Comparison of ENCODE assay signal across 2 cellular contexts in genomic region chr6:3363296-3364025, GRCh38.
TF ChIP-seq lines count a peak whose summit lies in the region.

No MANE protein-coding gene starts in this region.

TF ChIP-seq in HCT116, 20 proteins besides CTCF, POLR2A, EP300 and RAD21 (continued from another document):
- TF ChIP-seq REST (IDR thresholded peaks at IDR 0.05; ENCODE audit: low read depth) = no peak
- peak; percentile 70 for TF ChIP-seq SRF (IDR thresholded peaks at IDR 0.05; ENCODE audit: low read depth)
- TF ChIP-seq YY1 (IDR thresholded peaks at IDR 0.05; ENCODE audit: extremely low read depth, insufficient replicate concordance, low read depth, low read length) = no peak
- TF ChIP-seq JUND (IDR thresholded peaks at IDR 0.05) = peak; percentile 89
- TF ChIP-seq POLR2AphosphoS5 (IDR thresholded peaks at IDR 0.05; ENCODE audit: low read depth, low read length) = peak; percentile 63
- TF ChIP-seq EZH2 (IDR thresholded peaks at IDR 0.05) = no peak
- peak; percentile 77 for TF ChIP-seq TCF7L2 (IDR thresholded peaks at IDR 0.05; ENCODE audit: borderline replicate concordance, extremely low read depth, insufficient read depth, insufficient read length)
- TF ChIP-seq FOSL1 (IDR thresholded peaks at IDR 0.05; ENCODE audit: low read depth) = peak; percentile 83
- TF ChIP-seq SP1 (IDR thresholded peaks at IDR 0.05; ENCODE audit: low read depth) = peak; percentile 79
- TF ChIP-seq ELF1 (IDR thresholded peaks at IDR 0.05; ENCODE audit: borderline replicate concordance, low read depth) = no peak
- TF ChIP-seq CEBPB (IDR thresholded peaks at IDR 0.05; ENCODE audit: low read depth) = no peak
- TF ChIP-seq EZH2phosphoT487 (IDR thresholded peaks at IDR 0.05; ENCODE audit: borderline replicate concordance) = no peak
- TF ChIP-seq SIN3A (IDR thresholded peaks at IDR 0.05; ENCODE audit: low read depth) = peak; percentile 43; the same call in 1 of the 2 replicates
- no peak for TF ChIP-seq ZFX (IDR thresholded peaks at IDR 0.05)
- TF ChIP-seq ATF3 (IDR thresholded peaks at IDR 0.05) = no peak
- no peak for TF ChIP-seq ZBTB33 (IDR thresholded peaks at IDR 0.05; ENCODE audit: extremely low read depth, insufficient replicate concordance, low read length)
- peak; percentile 88 for TF ChIP-seq MAX (IDR thresholded peaks at IDR 0.05)

TF ChIP-seq in K562, 482 proteins besides CTCF, POLR2A, EP300 and RAD21 (continued from another document):
- TF ChIP-seq USF1 (CRISPR knock-in tag; IDR thresholded peaks at IDR 0.05) (peak; percentile 45; the same call in 1 of the 2 replicates), MAFG (tag; conservative IDR thresholded peaks at IDR 0.05) (no peak), NFIC (IDR thresholded peaks at IDR 0.05) (peak; percentile 54), JUND (IDR thresholded peaks at IDR 0.05; ENCODE audit: borderline replicate concordance, low read depth, low read length) (peak; percentile 84), JUND (tag; IDR thresholded peaks at IDR 0.05; ENCODE audit: borderline replicate concordance, low read depth, low read length) (peak; percentile 72; the same call in 2 of the 3 replicates), SIX5 (IDR thresholded peaks at IDR 0.05; ENCODE audit: borderline replicate concordance in 1 of 2, insufficient read depth in 1 of 2, low read depth in 1 of 2, low read length in 2 of 2) (no peak), ZMIZ1 (IDR thresholded peaks at IDR 0.05; ENCODE audit: low read depth in 2 of 2, low read length in 2 of 2) (no peak), MAX (CRISPR knock-in tag; IDR thresholded peaks at IDR 0.05) (peak; percentile 40; the same call in 1 of the 2 replicates), C11orf30 (IDR thresholded peaks at IDR 0.05; ENCODE audit: low read depth) (peak; percentile 17; the same call in 1 of the 2 replicates), FOSL1 (tag; conservative IDR thresholded peaks at IDR 0.05) (peak; percentile 72), ARID4B (CRISPR knock-in tag; IDR thresholded peaks at IDR 0.05) (0 out of 2 replicates have a peak, but pooled peaks have one; percentile 20), ATF3 (IDR thresholded peaks at IDR 0.05) (peak; percentile 83), ATF3 (CRISPR knock-in tag; conservative IDR thresholded peaks at IDR 0.05) (no peak), CTBP1 (IDR thresholded peaks at IDR 0.05; ENCODE audit: borderline replicate concordance) (0 out of 2 replicates have a peak, but pooled peaks have one; percentile 11), ZNF551 (CRISPR knock-in tag; IDR thresholded peaks at IDR 0.05) (no peak), ARID1B (IDR thresholded peaks at IDR 0.05) (0 out of 2 replicates have a peak, but pooled peaks have one; percentile 15)
TF ChIP-seq in K562: peak in this region for 15.
